ENCODE assay signal across 22 cellular contexts in the genomic region with DNA sequence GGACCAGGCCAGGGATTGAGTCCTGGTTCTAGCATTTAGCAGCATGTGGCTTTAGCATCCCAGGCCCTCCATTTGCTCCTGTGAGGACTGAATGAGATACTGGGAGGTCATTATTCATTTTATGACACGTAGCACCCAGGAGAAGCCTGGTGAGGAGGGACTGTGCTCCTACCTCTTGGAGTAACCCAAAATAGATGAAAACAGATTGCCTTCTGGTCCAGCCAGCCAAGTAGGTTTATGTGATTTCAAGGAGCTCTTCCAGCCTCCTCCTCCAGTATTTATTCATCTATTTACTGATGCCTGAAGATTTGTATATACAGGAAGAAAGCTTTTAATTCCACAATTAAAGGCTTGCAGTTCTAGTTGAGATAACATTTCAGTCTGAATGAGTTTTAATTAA.
DNase-seq lines count a peak whose midpoint lies in the region; ATAC-seq and TF ChIP-seq lines count a peak whose summit lies in the region.
"Had no signal": no experiment of that assay in that cellular context is flagged by ENCODE, and none has a peak within 500 bp of the region (broad histone marks: within the 10 kb centered on the region; RNA-seq: fewer than 3 reads in every experiment).

No MANE protein-coding gene starts in this region.

- H3K4me3 Mint-ChIP-seq in activated CD4-positive, alpha-beta T cell treated with anti-CD3 and anti-CD28 coated beads, Interleukin-2, amount 10 ng/mL, durations not matched to agents 24 days and 14 days: no peak overlapping the region
- H3K4me3 Mint-ChIP-seq in activated CD4-positive, alpha-beta T cell treated with anti-CD3 and anti-CD28 coated beads, Interleukin-2, amount 10 ng/mL, durations not matched to agents 7 days and 5 days: no peak overlapping the region
- no peak overlapping the region for H3K4me3 Mint-ChIP-seq in naive thymus-derived CD8-positive, alpha-beta T cell
- H3K4me3 Mint-ChIP-seq: B cell; CD4-positive, alpha-beta memory T cell; CD8-positive, alpha-beta memory T cell had no signal

- peaks cover 26 to 37% of the 10 kb centered on the region in 2 donors for H3K4me1 ChIP-seq in gastrocnemius medialis
- H3K4me1 ChIP-seq: A549; BLaER1 treated with 17β-estradiol and CSF1 and Interleukin-3, amounts not matched to agents 10 nM and 100 nM had no signal

- TF ChIP-seq CTCF in gastrocnemius medialis (IDR thresholded peaks at IDR 0.05 in 4 of 5, conservative IDR thresholded peaks at IDR 0.05 in 1 of 5): no peak

- H3K27me3 Mint-ChIP-seq in activated CD4-positive, alpha-beta T cell treated with anti-CD3 and anti-CD28 coated beads, Interleukin-2, amount 10 ng/mL, durations not matched to agents 24 days and 14 days: peaks cover 4% of the 10 kb centered on the region
- no peaks in the 10 kb centered on the region for H3K27me3 Mint-ChIP-seq in activated CD4-positive, alpha-beta T cell treated with anti-CD3 and anti-CD28 coated beads, Interleukin-2, amount 10 ng/mL, durations not matched to agents 7 days and 5 days
- peaks cover 0 to 4% (median 0%) of the 10 kb centered on the region in 5 donors for H3K27me3 Mint-ChIP-seq in naive thymus-derived CD8-positive, alpha-beta T cell

- in situ Hi-C loops in gastrocnemius medialis (cut with MboI; ENCODE audit: low sequenced_read_pairs in 4 of 4): loop anchor here in 2 of 4 donors (25.0 kb wide), 2 partner anchors 239 to 736 kb away; a partner anchor contains a TSS

- no peak overlapping the region for H3K27ac Mint-ChIP-seq in activated CD4-positive, alpha-beta T cell treated with anti-CD3 and anti-CD28 coated beads, Interleukin-2, amount 10 ng/mL, durations not matched to agents 24 days and 14 days
- H3K27ac Mint-ChIP-seq in activated CD4-positive, alpha-beta T cell treated with anti-CD3 and anti-CD28 coated beads, Interleukin-2, amount 10 ng/mL, durations not matched to agents 7 days and 5 days: no peak overlapping the region
- H3K27ac Mint-ChIP-seq in naive thymus-derived CD8-positive, alpha-beta T cell: no peak overlapping the region
- H3K27ac Mint-ChIP-seq: B cell; CD4-positive, alpha-beta memory T cell; CD8-positive, alpha-beta memory T cell had no signal

- no peaks in the 10 kb centered on the region for H3K27me3 ChIP-seq in gastrocnemius medialis
- H3K27me3 ChIP-seq: BLaER1 treated with 17β-estradiol and CSF1 and Interleukin-3, amounts not matched to agents 10 nM and 100 nM had no signal

- POLR2A ChIA-PET in activated CD4-positive, alpha-beta T cell treated with anti-CD3 and anti-CD28 coated beads, Interleukin-2, amount 10 ng/mL, durations not matched to agents 7 days and 5 days (lab: Charles Lee): no interaction called here
- POLR2A ChIA-PET in naive thymus-derived CD8-positive, alpha-beta T cell (lab: Charles Lee): no interaction called here

- peak overlapping the region; percentile 81 to 86 (median 85) for H3K27ac ChIP-seq in gastrocnemius medialis
- H3K27ac ChIP-seq: 22Rv1; A549; BLaER1 treated with 17β-estradiol and CSF1 and Interleukin-3, amounts not matched to agents 10 nM and 100 nM; C4-2B had no signal

- no peaks in the 10 kb centered on the region for H3K9me3 ChIP-seq in gastrocnemius medialis
- H3K9me3 ChIP-seq: A549; BLaER1 treated with 17β-estradiol and CSF1 and Interleukin-3, amounts not matched to agents 10 nM and 100 nM had no signal

- TF ChIP-seq POLR2A in gastrocnemius medialis (IDR thresholded peaks at IDR 0.05): no peak

- peak; percentile 47 for DNase-seq in activated CD4-positive, alpha-beta T cell treated with anti-CD3 and anti-CD28 coated beads, Interleukin-2, amount 10 ng/mL, durations not matched to agents 24 days and 14 days
- no peak for DNase-seq in activated CD4-positive, alpha-beta T cell treated with anti-CD3 and anti-CD28 coated beads, Interleukin-2, amount 10 ng/mL, durations not matched to agents 7 days and 5 days
- DNase-seq in cerebellum (ENCODE audit: low spot score) (peak; percentile 59), gastrocnemius medialis (no peak)
- DNase-seq in naive thymus-derived CD8-positive, alpha-beta T cell: no peak
- DNase-seq: AML-193; CD4-positive, alpha-beta memory T cell; CD8-positive, alpha-beta memory T cell; COR-L47; DMS 273 treated with DMSO at 0.1 percent for 48 hours; DMS153; DMS53; DMS79; DND-41; EL; GF-D8 had no signal

- CTCF ChIA-PET in activated CD4-positive, alpha-beta T cell treated with anti-CD3 and anti-CD28 coated beads, Interleukin-2, amount 10 ng/mL, durations not matched to agents 7 days and 5 days (lab: Charles Lee): interaction anchor here (1.0 to 2.3 kb wide), 3 partner anchors 11 to 16 kb away, joined by 3 to 6 read pairs (median 4); no protein-coding TSS in a partner anchor

- no peaks in the 10 kb centered on the region for H3K9me3 Mint-ChIP-seq in activated CD4-positive, alpha-beta T cell treated with anti-CD3 and anti-CD28 coated beads, Interleukin-2, amount 10 ng/mL, durations not matched to agents 24 days and 14 days
- no peaks in the 10 kb centered on the region for H3K9me3 Mint-ChIP-seq in activated CD4-positive, alpha-beta T cell treated with anti-CD3 and anti-CD28 coated beads, Interleukin-2, amount 10 ng/mL, durations not matched to agents 7 days and 5 days
- no peaks in the 10 kb centered on the region for H3K9me3 Mint-ChIP-seq in naive thymus-derived CD8-positive, alpha-beta T cell
- H3K9me3 Mint-ChIP-seq: CD8-positive, alpha-beta memory T cell had no signal

- no peak overlapping the region for H3K4me3 ChIP-seq in gastrocnemius medialis
- H3K4me3 ChIP-seq: A549; BLaER1 treated with 17β-estradiol and CSF1 and Interleukin-3, amounts not matched to agents 10 nM and 100 nM had no signal

- ATAC-seq in gastrocnemius medialis: no peak
- no peak for ATAC-seq in HG03457 (IDR thresholded peaks at IDR 0.05; ENCODE audit: unreplicated experiment)
- ATAC-seq in naive thymus-derived CD8-positive, alpha-beta T cell: no peak
- ATAC-seq: A549 had no signal

- intact Hi-C loops in activated CD4-positive, alpha-beta T cell treated with anti-CD3 and anti-CD28 coated beads, Interleukin-2, amount 10 ng/mL, durations not matched to agents 24 days and 14 days (cut with micrococcal nuclease): no loop called here
- intact Hi-C loops in gastrocnemius medialis (cut with DNase I; ENCODE audit: low total_unique reads): loop anchor here (5.0 kb wide), 1 partner anchor 289 kb away; no protein-coding TSS in a partner anchor

- no peaks in the 10 kb centered on the region for H3K4me1 Mint-ChIP-seq in activated CD4-positive, alpha-beta T cell treated with anti-CD3 and anti-CD28 coated beads, Interleukin-2, amount 10 ng/mL, durations not matched to agents 24 days and 14 days
- no peaks in the 10 kb centered on the region for H3K4me1 Mint-ChIP-seq in activated CD4-positive, alpha-beta T cell treated with anti-CD3 and anti-CD28 coated beads, Interleukin-2, amount 10 ng/mL, durations not matched to agents 7 days and 5 days
- H3K4me1 Mint-ChIP-seq in naive thymus-derived CD8-positive, alpha-beta T cell: no peaks in the 10 kb centered on the region
- H3K4me1 Mint-ChIP-seq: B cell; CD8-positive, alpha-beta memory T cell had no signal

- peaks cover 0 to under 1% of the 10 kb centered on the region in 2 donors for H3K36me3 ChIP-seq in gastrocnemius medialis
- H3K36me3 ChIP-seq: BLaER1 treated with 17β-estradiol and CSF1 and Interleukin-3, amounts not matched to agents 10 nM and 100 nM had no signal

- H3K36me3 Mint-ChIP-seq in activated CD4-positive, alpha-beta T cell treated with anti-CD3 and anti-CD28 coated beads, Interleukin-2, amount 10 ng/mL, durations not matched to agents 24 days and 14 days (ENCODE audit: low read depth): no peaks in the 10 kb centered on the region
- H3K36me3 Mint-ChIP-seq in activated CD4-positive, alpha-beta T cell treated with anti-CD3 and anti-CD28 coated beads, Interleukin-2, amount 10 ng/mL, durations not matched to agents 7 days and 5 days (ENCODE audit: low read depth): no peaks in the 10 kb centered on the region
- H3K36me3 Mint-ChIP-seq in naive thymus-derived CD8-positive, alpha-beta T cell: peaks cover 0 to 2% (median 0%) of the 10 kb centered on the region in 3 donors

Comparison
In these comparisons a context has a peak if more than half of its experiments do, and no peak if none do; other contexts are left out.
1. DNase-seq: peak in activated CD4-positive, alpha-beta T cell treated with anti-CD3 and anti-CD28 coated beads, Interleukin-2, amount 10 ng/mL, durations not matched to agents 24 days and 14 days (single experiment) and cerebellum (single experiment); none in activated CD4-positive, alpha-beta T cell treated with anti-CD3 and anti-CD28 coated beads, Interleukin-2, amount 10 ng/mL, durations not matched to agents 7 days and 5 days (single experiment), gastrocnemius medialis (0 of 2) and naive thymus-derived CD8-positive, alpha-beta T cell (0 of 10).